13 cellular contexts compared by ENCODE assay signal in the genomic region with DNA sequence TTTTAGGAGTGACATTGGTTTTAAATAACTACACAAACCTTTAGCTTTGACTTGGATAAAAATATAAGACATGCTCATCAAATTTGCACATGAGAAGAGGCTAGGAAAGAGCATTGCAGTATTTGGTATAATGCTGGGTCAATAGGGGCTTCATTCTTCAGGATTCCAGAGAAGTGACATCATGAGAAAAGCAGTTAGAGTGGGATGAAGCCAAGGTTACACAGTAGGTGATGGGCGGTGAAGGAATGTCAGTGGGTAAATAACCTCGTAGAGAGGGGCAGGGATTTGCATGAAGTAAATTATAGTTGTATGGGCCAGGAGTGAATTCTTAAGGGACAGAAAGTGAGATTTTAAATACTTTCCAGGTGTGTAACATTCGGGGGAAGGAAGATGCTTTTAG.
DNase-seq lines count a peak whose midpoint lies in the region; ATAC-seq and TF ChIP-seq lines count a peak whose summit lies in the region.
"Had no signal": no experiment of that assay in that cellular context is flagged by ENCODE, and none has a peak within 500 bp of the region (broad histone marks: within the 10 kb centered on the region; RNA-seq: fewer than 3 reads in every experiment).

No MANE protein-coding gene starts in this region.

- CTCF ChIA-PET in WTC11 (lab: Charles Lee): no interaction called here

- H3K36me3 ChIP-seq in iPS DF 6.9 (ENCODE audit: control insufficient read depth, insufficient read depth, low read length): no peaks in the 10 kb centered on the region
- H3K36me3 ChIP-seq in skeletal muscle satellite cell (ENCODE audit: insufficient read depth, low read length): no peaks in the 10 kb centered on the region

- TF ChIP-seq CTCF in WTC11 (IDR thresholded peaks at IDR 0.05): no peak

- H3K9me3 Mint-ChIP-seq in WTC11: peaks cover 8% of the 10 kb centered on the region; the same call in 1 of the 2 replicates
- H3K9me3 Mint-ChIP-seq: activated CD4-positive, alpha-beta T cell treated with anti-CD3 and anti-CD28 coated beads, Interleukin-2, amount 10 ng/mL, durations not matched to agents 24 days and 14 days had no signal

- H3K4me2 ChIP-seq in skeletal muscle satellite cell (ENCODE audit: low read length): peak overlapping the region; percentile 9

- H3K4me1 ChIP-seq in iPS DF 6.9 (ENCODE audit: control insufficient read depth, insufficient read depth, low read length): no peaks in the 10 kb centered on the region
- H3K4me1 ChIP-seq in skeletal muscle satellite cell (ENCODE audit: control insufficient read depth, insufficient read depth, low read length): peaks cover 19% of the 10 kb centered on the region

- no peak overlapping the region for H3K9ac ChIP-seq in skeletal muscle satellite cell (ENCODE audit: low read depth, low read length)

- no peak overlapping the region for H3K27ac ChIP-seq in iPS DF 6.9 (ENCODE audit: low read length)

- H3K9me3 ChIP-seq in iPS DF 6.9 (ENCODE audit: control insufficient read depth, insufficient read depth, low read length) (no peaks in the 10 kb centered on the region), skeletal muscle satellite cell (replicated peaks; ENCODE audit: low read length) (no peaks in the 10 kb centered on the region)

- H3K27me3 ChIP-seq in iPS DF 6.9 (ENCODE audit: control insufficient read depth, insufficient read depth, low read length) (no peaks in the 10 kb centered on the region), skeletal muscle satellite cell (ENCODE audit: control insufficient read depth, insufficient read depth, low read length) (no peaks in the 10 kb centered on the region)

- no CpG with 5 or more reads among the region's 3 CpGs for WGBS in iPS DF 6.9 (ENCODE audit: insufficient coverage, insufficient read length)

- H3K4me1 Mint-ChIP-seq in WTC11: peaks cover 14% of the 10 kb centered on the region
- H3K4me1 Mint-ChIP-seq: activated CD4-positive, alpha-beta T cell treated with anti-CD3 and anti-CD28 coated beads, Interleukin-2, amount 10 ng/mL, durations not matched to agents 24 days and 14 days had no signal

- no peak overlapping the region for H3K4me3 Mint-ChIP-seq in WTC11
- H3K4me3 Mint-ChIP-seq: activated CD4-positive, alpha-beta T cell treated with anti-CD3 and anti-CD28 coated beads, Interleukin-2, amount 10 ng/mL, durations not matched to agents 24 days and 14 days; effector memory CD8-positive, alpha-beta T cell had no signal

- peak overlapping the region; percentile 31; the same call in 1 of the 2 replicates for H3K27ac Mint-ChIP-seq in WTC11
- H3K27ac Mint-ChIP-seq: activated CD4-positive, alpha-beta T cell treated with anti-CD3 and anti-CD28 coated beads, Interleukin-2, amount 10 ng/mL, durations not matched to agents 24 days and 14 days; effector memory CD8-positive, alpha-beta T cell had no signal

- no peaks in the 10 kb centered on the region for H3K27me3 Mint-ChIP-seq in WTC11 (ENCODE audit: low read depth)
- H3K27me3 Mint-ChIP-seq: activated CD4-positive, alpha-beta T cell treated with anti-CD3 and anti-CD28 coated beads, Interleukin-2, amount 10 ng/mL, durations not matched to agents 24 days and 14 days; effector memory CD8-positive, alpha-beta T cell had no signal

- H3K36me3 Mint-ChIP-seq in WTC11: no peaks in the 10 kb centered on the region

- no peak overlapping the region for H3K4me3 ChIP-seq in iPS DF 6.9 (ENCODE audit: low read length)
- no peak overlapping the region for H3K4me3 ChIP-seq in skeletal muscle satellite cell (ENCODE audit: low read length)

- DNase-seq in HK-2 (ENCODE audit: unreplicated experiment): peak; percentile 27
- peak; percentile 16 for DNase-seq in WTC11 (ENCODE audit: low spot score)
- DNase-seq in iPS DF 6.9 (ENCODE audit: low read depth, low spot score): peak; percentile 27
- DNase-seq in activated effector memory CD4-positive, alpha-beta T cell treated with Interleukin-2 at 50 U/mL for 16 hours: no peak
- DNase-seq: activated CD4-positive, alpha-beta T cell treated with anti-CD3 and anti-CD28 coated beads, Interleukin-2, amount 10 ng/mL, durations not matched to agents 24 days and 14 days; activated naive CD4-positive, alpha-beta T cell treated with Interleukin-2 at 50 U/mL for 16 hours; effector memory CD8-positive, alpha-beta T cell; GF-D8; left cardiac atrium; SIG-M5 had no signal

- ATAC-seq in WTC11: peak; percentile 97
- ATAC-seq in HG03095 (IDR thresholded peaks at IDR 0.05; ENCODE audit: unreplicated experiment): no peak
- no peak for ATAC-seq in HG03442 (IDR thresholded peaks at IDR 0.05; ENCODE audit: unreplicated experiment)
- ATAC-seq: effector memory CD8-positive, alpha-beta T cell had no signal

- POLR2A ChIA-PET in WTC11 (lab: Charles Lee): no interaction called here

TF ChIP-seq in WTC11, 78 proteins besides CTCF, POLR2A, EP300 and RAD21 (continues in another document):
- no peak for TF ChIP-seq ETV6 (CRISPR knock-in tag; IDR thresholded peaks at IDR 0.05)
- TF ChIP-seq, protein P1, sequence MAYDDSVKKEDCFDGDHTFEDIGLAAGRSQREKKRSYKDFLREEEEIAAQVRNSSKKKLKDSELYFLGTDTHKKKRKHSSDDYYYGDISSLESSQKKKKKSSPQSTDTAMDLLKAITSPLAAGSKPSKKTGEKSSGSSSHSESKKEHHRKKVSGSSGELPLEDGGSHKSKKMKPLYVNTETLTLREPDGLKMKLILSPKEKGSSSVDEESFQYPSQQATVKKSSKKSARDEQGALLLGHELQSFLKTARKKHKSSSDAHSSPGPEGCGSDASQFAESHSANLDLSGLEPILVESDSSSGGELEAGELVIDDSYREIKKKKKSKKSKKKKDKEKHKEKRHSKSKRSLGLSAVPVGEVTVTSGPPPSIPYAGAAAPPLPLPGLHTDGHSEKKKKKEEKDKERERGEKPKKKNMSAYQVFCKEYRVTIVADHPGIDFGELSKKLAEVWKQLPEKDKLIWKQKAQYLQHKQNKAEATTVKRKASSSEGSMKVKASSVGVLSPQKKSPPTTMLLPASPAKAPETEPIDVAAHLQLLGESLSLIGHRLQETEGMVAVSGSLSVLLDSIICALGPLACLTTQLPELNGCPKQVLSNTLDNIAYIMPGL (CRISPR knock-in tag; IDR thresholded peaks at IDR 0.05): no peak
- TF ChIP-seq ZNF121 (CRISPR knock-in tag; IDR thresholded peaks at IDR 0.05): no peak
- no peak for TF ChIP-seq JUN (CRISPR knock-in tag; IDR thresholded peaks at IDR 0.05)
- TF ChIP-seq CBFB (CRISPR knock-in tag; IDR thresholded peaks at IDR 0.05; ENCODE audit: low read depth): no peak
- TF ChIP-seq, protein P2, sequence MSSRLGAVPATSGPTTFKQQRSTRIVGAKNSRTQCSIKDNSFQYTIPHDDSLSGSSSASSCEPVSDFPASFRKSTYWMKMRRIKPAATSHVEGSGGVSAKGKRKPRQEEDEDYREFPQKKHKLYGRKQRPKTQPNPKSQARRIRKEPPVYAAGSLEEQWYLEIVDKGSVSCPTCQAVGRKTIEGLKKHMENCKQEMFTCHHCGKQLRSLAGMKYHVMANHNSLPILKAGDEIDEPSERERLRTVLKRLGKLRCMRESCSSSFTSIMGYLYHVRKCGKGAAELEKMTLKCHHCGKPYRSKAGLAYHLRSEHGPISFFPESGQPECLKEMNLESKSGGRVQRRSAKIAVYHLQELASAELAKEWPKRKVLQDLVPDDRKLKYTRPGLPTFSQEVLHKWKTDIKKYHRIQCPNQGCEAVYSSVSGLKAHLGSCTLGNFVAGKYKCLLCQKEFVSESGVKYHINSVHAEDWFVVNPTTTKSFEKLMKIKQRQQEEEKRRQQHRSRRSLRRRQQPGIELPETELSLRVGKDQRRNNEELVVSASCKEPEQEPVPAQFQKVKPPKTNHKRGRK (CRISPR knock-in tag; IDR thresholded peaks at IDR 0.05; ENCODE audit: borderline replicate concordance): no peak
- TF ChIP-seq OVOL2 (CRISPR knock-in tag; IDR thresholded peaks at IDR 0.05; ENCODE audit: borderline replicate concordance): no peak
- no peak for TF ChIP-seq RELA (CRISPR knock-in tag; IDR thresholded peaks at IDR 0.05; ENCODE audit: borderline replicate concordance)
- TF ChIP-seq, protein P3, sequence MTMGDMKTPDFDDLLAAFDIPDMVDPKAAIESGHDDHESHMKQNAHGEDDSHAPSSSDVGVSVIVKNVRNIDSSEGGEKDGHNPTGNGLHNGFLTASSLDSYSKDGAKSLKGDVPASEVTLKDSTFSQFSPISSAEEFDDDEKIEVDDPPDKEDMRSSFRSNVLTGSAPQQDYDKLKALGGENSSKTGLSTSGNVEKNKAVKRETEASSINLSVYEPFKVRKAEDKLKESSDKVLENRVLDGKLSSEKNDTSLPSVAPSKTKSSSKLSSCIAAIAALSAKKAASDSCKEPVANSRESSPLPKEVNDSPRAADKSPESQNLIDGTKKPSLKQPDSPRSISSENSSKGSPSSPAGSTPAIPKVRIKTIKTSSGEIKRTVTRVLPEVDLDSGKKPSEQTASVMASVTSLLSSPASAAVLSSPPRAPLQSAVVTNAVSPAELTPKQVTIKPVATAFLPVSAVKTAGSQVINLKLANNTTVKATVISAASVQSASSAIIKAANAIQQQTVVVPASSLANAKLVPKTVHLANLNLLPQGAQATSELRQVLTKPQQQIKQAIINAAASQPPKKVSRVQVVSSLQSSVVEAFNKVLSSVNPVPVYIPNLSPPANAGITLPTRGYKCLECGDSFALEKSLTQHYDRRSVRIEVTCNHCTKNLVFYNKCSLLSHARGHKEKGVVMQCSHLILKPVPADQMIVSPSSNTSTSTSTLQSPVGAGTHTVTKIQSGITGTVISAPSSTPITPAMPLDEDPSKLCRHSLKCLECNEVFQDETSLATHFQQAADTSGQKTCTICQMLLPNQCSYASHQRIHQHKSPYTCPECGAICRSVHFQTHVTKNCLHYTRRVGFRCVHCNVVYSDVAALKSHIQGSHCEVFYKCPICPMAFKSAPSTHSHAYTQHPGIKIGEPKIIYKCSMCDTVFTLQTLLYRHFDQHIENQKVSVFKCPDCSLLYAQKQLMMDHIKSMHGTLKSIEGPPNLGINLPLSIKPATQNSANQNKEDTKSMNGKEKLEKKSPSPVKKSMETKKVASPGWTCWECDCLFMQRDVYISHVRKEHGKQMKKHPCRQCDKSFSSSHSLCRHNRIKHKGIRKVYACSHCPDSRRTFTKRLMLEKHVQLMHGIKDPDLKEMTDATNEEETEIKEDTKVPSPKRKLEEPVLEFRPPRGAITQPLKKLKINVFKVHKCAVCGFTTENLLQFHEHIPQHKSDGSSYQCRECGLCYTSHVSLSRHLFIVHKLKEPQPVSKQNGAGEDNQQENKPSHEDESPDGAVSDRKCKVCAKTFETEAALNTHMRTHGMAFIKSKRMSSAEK (CRISPR knock-in tag; IDR thresholded peaks at IDR 0.05; ENCODE audit: borderline replicate concordance): no peak
